Comparison of ENCODE assay signal across 18 cellular contexts in the genomic region with DNA sequence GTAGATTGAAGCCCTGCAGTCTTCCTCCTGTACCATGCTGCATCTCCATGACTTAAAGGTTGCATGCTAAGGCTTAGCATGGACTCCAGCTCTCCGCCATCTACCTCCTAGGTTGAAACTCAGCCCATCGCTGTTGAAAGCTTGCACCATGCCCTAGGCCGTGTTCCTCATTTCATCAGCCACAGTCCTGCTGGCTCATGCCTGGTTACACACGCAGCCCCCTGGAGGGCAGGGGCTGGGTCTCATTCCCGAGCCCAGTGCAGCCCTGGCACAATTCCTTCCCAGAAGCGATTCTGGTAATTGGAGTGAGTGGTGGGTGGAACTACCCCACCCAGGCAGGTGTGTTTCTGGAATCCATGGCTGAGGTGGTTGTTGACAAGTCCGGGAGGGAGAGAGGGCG.
"Had no signal": no experiment of that assay in that cellular context is flagged by ENCODE, and none has a peak within 500 bp of the region (broad histone marks: within the 10 kb centered on the region; RNA-seq: fewer than 3 reads in every experiment).

No MANE protein-coding gene starts in this region.

- H3K36me3 ChIP-seq: esophagus muscularis mucosa, gastroesophageal sphincter, left ventricle myocardium inferior, lower lobe of right lung, ovary, uterus had no signal

- DNase-seq: effector memory CD4-positive, alpha-beta T cell; foreskin fibroblast; glutamatergic neuron; left ventricle myocardium inferior; lower lobe of right lung; mesenchymal stem cell; naive B cell; ovary; right cardiac atrium; stimulated activated CD4-positive, alpha-beta T cell treated with anti-CD3 and anti-CD28 coated beads, Interleukin-2, amount 100 ng/mL, for 48 hours; stimulated activated naive CD4-positive, alpha-beta T cell treated with Interleukin-2 at 50 U/mL for 16 hours; uterus had no signal

- FAIRE-seq: keratinocyte had no signal

- H3K27ac ChIP-seq: epithelial cell of prostate, esophagus muscularis mucosa, gastroesophageal sphincter, left ventricle myocardium inferior, lower lobe of right lung, ovary, uterus had no signal

- H3K4me3 Mint-ChIP-seq: naive B cell, type B pancreatic cell had no signal

- H3K4me3 ChIP-seq: esophagus muscularis mucosa, gastroesophageal sphincter, left ventricle myocardium inferior, lower lobe of right lung, ovary, smooth muscle cell, uterus had no signal

- H3K36me3 Mint-ChIP-seq: type B pancreatic cell had no signal

- H3K27ac Mint-ChIP-seq: type B pancreatic cell had no signal

- H3K9me3 ChIP-seq: lower lobe of right lung, ovary, uterus had no signal

- H3K4me2 ChIP-seq: smooth muscle cell had no signal

- H3K27me3 ChIP-seq: esophagus muscularis mucosa, gastroesophageal sphincter, ovary, uterus had no signal

- ATAC-seq: gastroesophageal sphincter, lower lobe of right lung, right cardiac atrium had no signal

- H3K4me1 ChIP-seq: left ventricle myocardium inferior, lower lobe of right lung had no signal
